17 cellular contexts compared by ENCODE assay signal in genomic region chr11:41660585-41660984, GRCh38.
DNase-seq lines count a peak whose midpoint lies in the region; ATAC-seq and TF ChIP-seq lines count a peak whose summit lies in the region.
"Had no signal": no experiment of that assay in that cellular context is flagged by ENCODE, and none has a peak within 500 bp of the region (broad histone marks: within the 10 kb centered on the region; RNA-seq: fewer than 3 reads in every experiment).

No MANE protein-coding gene starts in this region.

- H3K9me2 ChIP-seq in OCI-LY1 (ENCODE audit: low read depth, low read length) = no peaks in the 10 kb centered on the region

- H3K4me1 ChIP-seq in OCI-LY1 (ENCODE audit: insufficient read depth, low read length, severe bottlenecking) = no peaks in the 10 kb centered on the region
- H3K4me1 ChIP-seq: adrenal gland had no signal

- no peaks in the 10 kb centered on the region for H3K79me2 ChIP-seq in OCI-LY1 (ENCODE audit: insufficient read depth, low read length)

- no peaks in the 10 kb centered on the region for H3K36me3 ChIP-seq in OCI-LY1 (ENCODE audit: insufficient read depth, low read length)
- H3K36me3 ChIP-seq: adrenal gland had no signal

- DNase-seq in GM13977 (ENCODE audit: low spot score) (no peak), fibroblast of pulmonary artery (ENCODE audit: low read depth) (no peak), 8988T (no peak), NCI-H2171 (lab: John Stamatoyannopoulos, UW) (no peak)
- DNase-seq in stimulated activated CD4-positive, alpha-beta T cell treated with anti-CD3 and anti-CD28 coated beads, Interleukin-2, amount 100 ng/mL, for 48 hours = no peak
- DNase-seq: activated B cell treated with CpG ODN at 0.5 μM for 24 hours; activated CD8-positive, alpha-beta memory T cell treated with anti-CD3 and anti-CD28 coated beads for 24 hours; CD4-positive, alpha-beta memory T cell; effector memory CD8-positive, alpha-beta T cell; NK-92 treated with Interleukin-12 subunit alpha and Interleukin-12 subunit beta, amount 100 ng/mL, for 24 hours; stimulated activated naive CD8-positive, alpha-beta T cell treated with anti-CD3 and anti-CD28 coated beads, Interleukin-15, amount 100 ng/mL, for 72 hours had no signal

- no peaks in the 10 kb centered on the region for H4K20me1 ChIP-seq in OCI-LY1 (ENCODE audit: insufficient read depth, low read length)

- no peaks in the 10 kb centered on the region for H3K27me3 ChIP-seq in OCI-LY1 (ENCODE audit: insufficient read depth, low read length)
- H3K27me3 ChIP-seq: adrenal gland had no signal

- in situ Hi-C loops in GM13977 (cut with MboI; ENCODE audit: low pct_unique_long_range_greater_than_20kb, low sequenced_read_pairs, unreplicated experiment) = no loop called here

- H3F3A ChIP-seq in OCI-LY1 (ENCODE audit: insufficient read depth, low read length) = no peaks in the 10 kb centered on the region

- no peak overlapping the region for H3K9ac ChIP-seq in OCI-LY1 (ENCODE audit: low read length)

- peak; percentile 45 for TF ChIP-seq CTCF in 22Rv1 (IDR thresholded peaks at IDR 0.05)
- TF ChIP-seq CTCF in GM13977 (IDR thresholded peaks at IDR 0.05; ENCODE audit: extremely low read depth, insufficient read depth, missing control alignments) = peak; percentile 11
- TF ChIP-seq CTCF in OCI-LY1 (IDR thresholded peaks at IDR 0.05; ENCODE audit: low read length) = peak; percentile 37; the same call in 1 of the 2 replicates
- TF ChIP-seq CTCF in fibroblast of pulmonary artery (IDR thresholded peaks at IDR 0.05; ENCODE audit: low read length, missing control alignments) = peak; percentile 2

- H3K27ac ChIP-seq in 22Rv1 (no peak overlapping the region), OCI-LY1 (ENCODE audit: low read depth, low read length, poor library complexity, severe bottlenecking) (no peak overlapping the region)
- H3K27ac ChIP-seq: adrenal gland had no signal

- no peak overlapping the region for H2AFZ ChIP-seq in OCI-LY1 (ENCODE audit: low read length)

- no peak for ATAC-seq in HG02623 (IDR thresholded peaks at IDR 0.05; ENCODE audit: unreplicated experiment)
- ATAC-seq: activated T-helper 17 cell treated with anti-CD3 and anti-CD28 coated beads, Interleukin-2, amount 50 U/mL, for 72 hours; effector memory CD8-positive, alpha-beta T cell; sciatic nerve; stimulated activated naive CD8-positive, alpha-beta T cell treated with anti-CD3 and anti-CD28 coated beads, Interleukin-15, amount 100 ng/mL, for 72 hours had no signal

- no peaks in the 10 kb centered on the region for H3K9me3 ChIP-seq in OCI-LY1 (ENCODE audit: low read length)
- H3K9me3 ChIP-seq: adrenal gland had no signal

- H3K4me3 ChIP-seq in OCI-LY1 (ENCODE audit: low read depth, low read length, poor library complexity, severe bottlenecking) = no peak overlapping the region
- no peak overlapping the region for H3K4me3 ChIP-seq in fibroblast of pulmonary artery (replicated peaks; ENCODE audit: low read depth, low read length)
- H3K4me3 ChIP-seq: adrenal gland had no signal

- no peak overlapping the region for H3K4me2 ChIP-seq in OCI-LY1 (ENCODE audit: low read length)
